Comparison of ENCODE assay signal across 27 cellular contexts in genomic region chr11:12640926-12641849, GRCh38. TPM values are rescaled to one million over a fixed set of nuclear protein-coding genes. Genes with fewer than 3 reads are reported as not detected.
A peak's percentile ranks its signal among the peaks of the same experiment; 100 is the strongest.
DNase-seq lines count a peak whose midpoint lies in the region; ATAC-seq and TF ChIP-seq lines count a peak whose summit lies in the region.
"Had no signal": no experiment of that assay in that cellular context is flagged by ENCODE, and none has a peak within 500 bp of the region (broad histone marks: within the 10 kb centered on the region; RNA-seq: fewer than 3 reads in every experiment).

No MANE protein-coding gene starts in this region.

- H3K79me2 ChIP-seq in HCT116 (ENCODE audit: insufficient read depth, low read length) (no peaks in the 10 kb centered on the region), trophoblast cell (ENCODE audit: control insufficient read depth, insufficient read depth, low read length, poor library complexity) (no peaks in the 10 kb centered on the region)

- no peak overlapping the region for H3K23ac ChIP-seq in trophoblast cell (ENCODE audit: low read length)

- no peak overlapping the region for H3K4ac ChIP-seq in trophoblast cell (ENCODE audit: low read depth, low read length)

- no peak for ATAC-seq in activated CD4-positive, alpha-beta T cell treated with anti-CD3 and anti-CD28 coated beads for 36 hours
- ATAC-seq in HCT116 = peak; percentile 17; the same call in 1 of the 2 replicates
- ATAC-seq: left lobe of liver had no signal

- no peak overlapping the region for H2AK5ac ChIP-seq in trophoblast cell (ENCODE audit: low read length)

- peaks cover 6 to 12% of the 10 kb centered on the region in 2 experiments; a peak in 2 of 4 replicates for H3K4me1 ChIP-seq in HCT116 (ENCODE audit: control insufficient read depth in 1 of 2, insufficient read depth in 2 of 2, low read length in 2 of 2)
- H3K4me1 ChIP-seq in colonic mucosa = no peaks in the 10 kb centered on the region
- peaks cover 9 to 14% of the 10 kb centered on the region in 2 experiments for H3K4me1 ChIP-seq in trophoblast cell (ENCODE audit: control insufficient read depth in 1 of 2, insufficient read depth in 2 of 2, low read length in 2 of 2)
- H3K4me1 ChIP-seq: BE2C had no signal

- H2AFZ ChIP-seq in HCT116 (ENCODE audit: low read depth, low read length, poor library complexity, severe bottlenecking) (peak overlapping the region; percentile 97), trophoblast cell (ENCODE audit: insufficient read depth, low read length, poor library complexity) (no peak overlapping the region)

- no peak for TF ChIP-seq RAD21 in HCT116 (IDR thresholded peaks at IDR 0.05; ENCODE audit: low read depth)

- no peak overlapping the region for H4K8ac ChIP-seq in trophoblast cell (ENCODE audit: low read depth, low read length)

- intact Hi-C loops in activated CD4-positive, alpha-beta T cell treated with anti-CD3 and anti-CD28 coated beads, Interleukin-2, amount 10 ng/mL, durations not matched to agents 24 days and 14 days (cut with micrococcal nuclease) = no loop called here
- intact Hi-C loops in activated CD4-positive, alpha-beta T cell treated with anti-CD3 and anti-CD28 coated beads for 36 hours (cut with DNase I, micrococcal nuclease) = no loop called here
- intact Hi-C loops in HCT116 (cut with micrococcal nuclease) = no loop called here
- intact Hi-C loops in colonic mucosa (cut with DNase I) = no loop called here

- H3K27me3 Mint-ChIP-seq in activated CD4-positive, alpha-beta T cell treated with anti-CD3 and anti-CD28 coated beads, Interleukin-2, amount 10 ng/mL, durations not matched to agents 24 days and 14 days = no peaks in the 10 kb centered on the region
- peaks cover 14% of the 10 kb centered on the region for H3K27me3 Mint-ChIP-seq in activated CD4-positive, alpha-beta T cell treated with anti-CD3 and anti-CD28 coated beads for 36 hours
- H3K27me3 Mint-ChIP-seq in activated T-cell treated with anti-CD3 and anti-CD28 coated beads, Interleukin-2, amount 50 U/mL, for 24 hours = peaks cover 13% of the 10 kb centered on the region

- H4K12ac ChIP-seq in trophoblast cell (ENCODE audit: low read depth, low read length) = no peak overlapping the region

- H3K18ac ChIP-seq in trophoblast cell (ENCODE audit: low read length) = no peak overlapping the region

- no peaks in the 10 kb centered on the region for H3K9me2 ChIP-seq in HCT116 (ENCODE audit: insufficient read depth)

- H3K79me1 ChIP-seq in trophoblast cell (ENCODE audit: low read length) = peaks cover 14% of the 10 kb centered on the region

- H3K4me1 Mint-ChIP-seq in activated CD4-positive, alpha-beta T cell treated with anti-CD3 and anti-CD28 coated beads, Interleukin-2, amount 10 ng/mL, durations not matched to agents 24 days and 14 days = no peaks in the 10 kb centered on the region
- H3K4me1 Mint-ChIP-seq in activated CD4-positive, alpha-beta T cell treated with anti-CD3 and anti-CD28 coated beads for 36 hours = no peaks in the 10 kb centered on the region
- no peaks in the 10 kb centered on the region for H3K4me1 Mint-ChIP-seq in activated T-cell treated with anti-CD3 and anti-CD28 coated beads, Interleukin-2, amount 50 U/mL, for 24 hours (ENCODE audit: low read depth)

- POLR2A ChIA-PET in activated CD4-positive, alpha-beta T cell treated with anti-CD3 and anti-CD28 coated beads for 36 hours (lab: Charles Lee) = no interaction called here
- POLR2A ChIA-PET in HCT116 (lab: Charles Lee) = interaction anchor here (1.0 kb wide), 1 partner anchor 32 kb away, joined by 3 read pairs; no protein-coding TSS in a partner anchor

- H3K14ac ChIP-seq in trophoblast cell (ENCODE audit: low read length) = peak overlapping the region; percentile 67

- H3K27me3 ChIP-seq in HCT116 (ENCODE audit: insufficient read depth, low read length) = no peaks in the 10 kb centered on the region
- no peaks in the 10 kb centered on the region for H3K27me3 ChIP-seq in colonic mucosa
- H3K27me3 ChIP-seq in trophoblast cell (ENCODE audit: insufficient read depth, low read length) = no peaks in the 10 kb centered on the region
- H3K27me3 ChIP-seq: BE2C had no signal

- no peak for TF ChIP-seq POLR2A in HCT116 (IDR thresholded peaks at IDR 0.05; ENCODE audit: borderline replicate concordance, extremely low read depth, insufficient read depth, insufficient read length)

- no TSS peak for BruUV-seq in HCT116 (replicated peaks; lab: Mats Ljungman, UMichigan)

- no peaks in the 10 kb centered on the region for H3K36me3 Mint-ChIP-seq in activated CD4-positive, alpha-beta T cell treated with anti-CD3 and anti-CD28 coated beads, Interleukin-2, amount 10 ng/mL, durations not matched to agents 24 days and 14 days (ENCODE audit: low read depth)
- no peaks in the 10 kb centered on the region for H3K36me3 Mint-ChIP-seq in activated CD4-positive, alpha-beta T cell treated with anti-CD3 and anti-CD28 coated beads for 36 hours (ENCODE audit: low read depth)
- H3K36me3 Mint-ChIP-seq in activated T-cell treated with anti-CD3 and anti-CD28 coated beads, Interleukin-2, amount 50 U/mL, for 24 hours (ENCODE audit: low read depth) = no peaks in the 10 kb centered on the region

- H2BK5ac ChIP-seq in trophoblast cell (ENCODE audit: low read depth, low read length, poor library complexity) = peak overlapping the region; percentile 23

- no peak for TF ChIP-seq CTCF in HCT116 (IDR thresholded peaks at IDR 0.05 in 2 of 3, conservative IDR thresholded peaks at IDR 0.05 in 1 of 3; ENCODE audit: borderline replicate concordance in 1 of 3, insufficient read depth in 1 of 3, low read depth in 2 of 3, low read length in 2 of 3)
- TF ChIP-seq CTCF in colonic mucosa (IDR thresholded peaks at IDR 0.05) = no peak

- H3K36me3 ChIP-seq in HCT116 (ENCODE audit: control insufficient read depth in 1 of 2, insufficient read depth in 2 of 2, low read length in 2 of 2) (no peaks in the 10 kb centered on the region), colonic mucosa (no peaks in the 10 kb centered on the region), trophoblast cell (ENCODE audit: control insufficient read depth in 1 of 2, insufficient read depth in 2 of 2, low read length in 2 of 2) (no peaks in the 10 kb centered on the region)
- H3K36me3 ChIP-seq: BE2C had no signal

- peak overlapping the region; percentile 69 for H2BK12ac ChIP-seq in trophoblast cell (ENCODE audit: low read length)

- CTCF ChIA-PET in activated CD4-positive, alpha-beta T cell treated with anti-CD3 and anti-CD28 coated beads for 36 hours (lab: Charles Lee) = interaction anchor here (1.4 kb wide), 1 partner anchor 11 kb away, joined by 3 read pairs; no protein-coding TSS in a partner anchor
- CTCF ChIA-PET in HCT116 (lab: Charles Lee) = interaction anchor here (1.4 kb wide), 1 partner anchor 42 kb away, joined by 4 read pairs; no protein-coding TSS in a partner anchor

- no peaks in the 10 kb centered on the region for H4K20me1 ChIP-seq in HCT116 (ENCODE audit: insufficient read depth)

- H3K9ac ChIP-seq in HCT116 (ENCODE audit: low read length) (no peak overlapping the region), colonic mucosa (ENCODE audit: low read depth in 2 of 2, low read length in 2 of 2) (no peak overlapping the region), trophoblast cell (ENCODE audit: low read length) (no peak overlapping the region)

- no peak overlapping the region for H4K91ac ChIP-seq in trophoblast cell (ENCODE audit: low read depth, low read length)

- RAD21 ChIA-PET in HCT116 (lab: Charles Lee; ENCODE audit: low non-redundant PET in 1 of 2, low total read pairs in 2 of 2, uncharacterized antibody in 2 of 2, unreplicated experiment in 2 of 2) = no interaction called here

- H2BK120ac ChIP-seq in trophoblast cell (ENCODE audit: insufficient read depth, low read length, poor library complexity) = no peak overlapping the region

- peak; percentile 31 for DNase-seq in activated CD4-positive, alpha-beta T cell treated with anti-CD3 and anti-CD28 coated beads, Interleukin-2, amount 10 ng/mL, durations not matched to agents 24 days and 14 days
- no peak for DNase-seq in activated CD4-positive, alpha-beta T cell treated with anti-CD3 and anti-CD28 coated beads for 36 hours
- DNase-seq in HCT116 (ENCODE audit: low read depth, low spot score) (no peak), colonic mucosa (peak; percentile 22), trophoblast cell (no peak), NCI-H82 treated with DMSO at 0.1 percent for 48 hours (lab: John Stamatoyannopoulos, UW; ENCODE audit: unreplicated experiment) (no peak), COLO829 (ENCODE audit: low spot score) (no peak)
- no peak for DNase-seq in activated T-cell treated with anti-CD3 and anti-CD28 coated beads, Interleukin-2, amount 50 U/mL, for 24 hours
- DNase-seq: activated CD4-positive, CD25-positive, alpha-beta regulatory T cell; activated naive CD4-positive, alpha-beta T cell treated with anti-CD3 and anti-CD28 coated beads, Interleukin-2, amount 50 U/mL, for 16 hours; activated T-cell treated with anti-CD3 and anti-CD28 coated beads, Interleukin-2, amount 50 U/mL, for 48 hours; BE2C; Calu3; GOT3; Kasumi-1; midbrain; NCI-H1092; NCI-H2029 treated with DMSO at 0.1 percent for 48 hours; NCI-H446 treated with DMSO at 0.1 percent for 48 hours; NK-92 treated with Interleukin-12 subunit alpha and Interleukin-12 subunit beta, amount 100 ng/mL, for 24 hours; stimulated activated CD4-positive, alpha-beta T cell treated with anti-CD3 and anti-CD28 coated beads, Interleukin-4, amount 100 ng/mL, for 24 hours had no signal

- H3K4me3 Mint-ChIP-seq in activated CD4-positive, alpha-beta T cell treated with anti-CD3 and anti-CD28 coated beads, Interleukin-2, amount 10 ng/mL, durations not matched to agents 24 days and 14 days = no peak overlapping the region
- H3K4me3 Mint-ChIP-seq in activated CD4-positive, alpha-beta T cell treated with anti-CD3 and anti-CD28 coated beads for 36 hours = no peak overlapping the region
- no peak overlapping the region for H3K4me3 Mint-ChIP-seq in activated T-cell treated with anti-CD3 and anti-CD28 coated beads, Interleukin-2, amount 50 U/mL, for 24 hours
- H3K4me3 Mint-ChIP-seq: neural crest cell; T-helper 2 cell treated with Interferon-gamma antibody and Interleukin-4, amounts not matched to agents 5 μg/mL and 100 μg/mL, for 36 hours had no signal

- WGBS in trophoblast cell (ENCODE audit: extremely low coverage, insufficient coverage, insufficient read length) = no CpG with 5 or more reads among the region's 3 CpGs

- H3K27ac ChIP-seq in HCT116 (ENCODE audit: low read depth, low read length) (no peak overlapping the region), colonic mucosa (no peak overlapping the region), trophoblast cell (ENCODE audit: low read depth, low read length) (peak overlapping the region; percentile 75)
- H3K27ac ChIP-seq: 22Rv1, skin epidermis had no signal

- H3K4me3 ChIP-seq in HCT116 (replicated peaks in 1 of 2; ENCODE audit: low read depth in 1 of 2, low read length in 2 of 2) (no peak overlapping the region), colonic mucosa (no peak overlapping the region), trophoblast cell (ENCODE audit: low read depth, low read length) (no peak overlapping the region)
- H3K4me3 ChIP-seq: SK-N-MC, skin epidermis had no signal

- no peak overlapping the region for H3K27ac Mint-ChIP-seq in activated CD4-positive, alpha-beta T cell treated with anti-CD3 and anti-CD28 coated beads, Interleukin-2, amount 10 ng/mL, durations not matched to agents 24 days and 14 days
- no peak overlapping the region for H3K27ac Mint-ChIP-seq in activated CD4-positive, alpha-beta T cell treated with anti-CD3 and anti-CD28 coated beads for 36 hours
- no peak overlapping the region for H3K27ac Mint-ChIP-seq in activated T-cell treated with anti-CD3 and anti-CD28 coated beads, Interleukin-2, amount 50 U/mL, for 24 hours
- H3K27ac Mint-ChIP-seq: T-helper 2 cell treated with Interferon-gamma antibody and Interleukin-4, amounts not matched to agents 5 μg/mL and 100 μg/mL, for 36 hours had no signal

- H3K4me2 ChIP-seq in HCT116 (ENCODE audit: low read length) (peak overlapping the region; percentile 8; the same call in 1 of the 2 replicates), trophoblast cell (ENCODE audit: low read length) (no peak overlapping the region)

- H3K9me3 Mint-ChIP-seq in activated CD4-positive, alpha-beta T cell treated with anti-CD3 and anti-CD28 coated beads, Interleukin-2, amount 10 ng/mL, durations not matched to agents 24 days and 14 days = no peaks in the 10 kb centered on the region
- no peaks in the 10 kb centered on the region for H3K9me3 Mint-ChIP-seq in activated CD4-positive, alpha-beta T cell treated with anti-CD3 and anti-CD28 coated beads for 36 hours (ENCODE audit: low read depth)
- no peaks in the 10 kb centered on the region for H3K9me3 Mint-ChIP-seq in activated T-cell treated with anti-CD3 and anti-CD28 coated beads, Interleukin-2, amount 50 U/mL, for 24 hours
- H3K9me3 Mint-ChIP-seq: T-helper 2 cell treated with Interferon-gamma antibody and Interleukin-4, amounts not matched to agents 5 μg/mL and 100 μg/mL, for 36 hours had no signal

- H3K9me3 ChIP-seq in HCT116 (ENCODE audit: control insufficient read depth in 1 of 2, insufficient read depth in 1 of 2, low read depth in 1 of 2, low read length in 2 of 2) (no peaks in the 10 kb centered on the region), colonic mucosa (no peaks in the 10 kb centered on the region), trophoblast cell (ENCODE audit: insufficient read depth, low read depth, low read length) (peaks cover 2% of the 10 kb centered on the region)
- H3K9me3 ChIP-seq: BE2C had no signal

RNA-seq across cellular contexts. Expression of gene TEAD1, which starts 33.0 kb away (rescaled TPM):
- 0.49 and 0.66 TPM in 2 replicates for total RNA-seq in activated CD4-positive, alpha-beta T cell treated with anti-CD3 and anti-CD28 coated beads, Interleukin-2, amount 10 ng/mL, durations not matched to agents 24 days and 14 days
- total RNA-seq in activated CD4-positive, alpha-beta T cell treated with anti-CD3 and anti-CD28 coated beads for 36 hours = under 1 TPM; 0.59 to 0.65 TPM
- 103 TPM for total RNA-seq in HCT116 (2021; ENCODE audit: unreplicated experiment)
- polyA plus RNA-seq in HCT116 (2012) = 17.9 and 25.2 TPM in 2 replicates
- total RNA-seq in colonic mucosa = 10 to 100 TPM; 32.7 to 56.7 TPM
- polyA plus RNA-seq in trophoblast cell (2013) = 102 and 105 TPM in 2 replicates

Comparison
In these comparisons a context has a peak if more than half of its experiments do, and no peak if none do; other contexts are left out.
1. DNase-seq: peak in activated CD4-positive, alpha-beta T cell treated with anti-CD3 and anti-CD28 coated beads, Interleukin-2, amount 10 ng/mL, durations not matched to agents 24 days and 14 days (single experiment) and colonic mucosa (single experiment); none in activated CD4-positive, alpha-beta T cell treated with anti-CD3 and anti-CD28 coated beads for 36 hours (single experiment), HCT116 (single experiment), trophoblast cell (0 of 2), NCI-H82 treated with DMSO at 0.1 percent for 48 hours (single experiment), COLO829 (single experiment) and activated T-cell treated with anti-CD3 and anti-CD28 coated beads, Interleukin-2, amount 50 U/mL, for 24 hours (single experiment).
2. RNA of gene TEAD1, which starts 33.0 kb away (total RNA-seq): 103 TPM in HCT116 (single experiment) and 32.7 to 56.7 TPM in colonic mucosa; 0.59 to 0.65 TPM in activated CD4-positive, alpha-beta T cell treated with anti-CD3 and anti-CD28 coated beads for 36 hours and 0.49 to 0.66 TPM in activated CD4-positive, alpha-beta T cell treated with anti-CD3 and anti-CD28 coated beads, Interleukin-2, amount 10 ng/mL, durations not matched to agents 24 days and 14 days; every median in the first group is over 10 times any median in the second.